ENCODE assay signal across 8 cellular contexts in the genomic region with DNA sequence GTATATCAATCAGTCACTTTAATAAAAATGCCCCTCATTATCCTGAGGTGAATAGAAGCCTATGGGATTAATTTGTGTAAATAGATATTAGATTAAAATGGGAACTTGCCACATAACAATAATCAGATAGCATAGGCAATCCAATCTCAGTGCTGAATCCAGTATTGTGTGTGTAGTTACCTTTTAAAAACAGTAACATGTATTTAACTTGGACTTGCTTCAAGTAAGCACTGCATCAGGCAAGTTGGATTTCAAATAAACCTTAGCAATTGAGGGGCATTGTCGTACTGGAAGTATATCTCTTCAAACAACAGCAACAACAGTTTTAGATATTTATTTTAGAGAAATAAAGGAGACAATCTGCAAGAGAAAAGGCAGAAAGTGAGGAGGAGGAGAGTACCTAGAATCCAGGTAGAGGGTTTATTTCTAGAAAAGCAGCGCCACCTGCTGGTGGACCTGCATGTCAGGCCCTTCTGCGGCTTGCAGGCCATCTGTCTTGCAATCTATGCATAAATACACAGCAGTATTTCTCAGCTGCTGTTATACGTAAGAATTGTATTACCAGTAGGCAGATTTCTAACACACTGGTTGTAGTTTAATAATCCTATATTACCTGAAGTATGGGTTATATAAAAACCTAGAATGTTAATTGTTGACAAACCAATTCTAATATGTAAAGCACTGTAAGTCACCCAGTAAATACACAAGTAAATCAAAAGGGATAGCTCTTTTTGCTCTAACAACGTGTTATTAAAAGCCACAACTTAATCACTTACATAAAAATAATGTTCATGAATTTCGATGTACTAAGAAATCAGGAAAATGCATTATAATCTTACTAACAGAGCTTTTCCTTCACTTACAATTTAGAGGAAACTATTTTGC.
A peak's percentile ranks its signal among the peaks of the same experiment; 100 is the strongest.
DNase-seq lines count a peak whose midpoint lies in the region; ATAC-seq, FAIRE-seq and TF ChIP-seq lines count a peak whose summit lies in the region.

No MANE protein-coding gene starts in this region.

- TF ChIP-seq EP300 in gastroesophageal sphincter (IDR thresholded peaks at IDR 0.05), result no peak

- H3K27me3 ChIP-seq in gastroesophageal sphincter (no peaks in the 10 kb centered on the region), osteoblast (ENCODE audit: insufficient read depth, low read length) (no peaks in the 10 kb centered on the region), thyroid gland (no peaks in the 10 kb centered on the region)

- 17 to 19% methylated on average over 6 of the region's 6 CpGs for WGBS in gastroesophageal sphincter (ENCODE audit: low coverage in 1 of 2), 2 donors
- WGBS in thyroid gland, 2 donors, result 16 to 19% methylated on average over 6 of the region's 6 CpGs

- intact Hi-C loops in thyroid gland (cut with DNase I), result no loop called here

- peak; percentile 80 for ATAC-seq in GM21786 (IDR thresholded peaks at IDR 0.05; ENCODE audit: unreplicated experiment)
- no peak for ATAC-seq in gastroesophageal sphincter

- no peak overlapping the region for H2AFZ ChIP-seq in osteoblast (ENCODE audit: low read length)

- H3K9me3 ChIP-seq in gastroesophageal sphincter (no peaks in the 10 kb centered on the region), osteoblast (ENCODE audit: low read depth, low read length) (no peaks in the 10 kb centered on the region), thyroid gland (no peaks in the 10 kb centered on the region)

- TF ChIP-seq CTCF in LNCAP (IDR thresholded peaks at IDR 0.05) (peak; percentile 99), gastroesophageal sphincter (IDR thresholded peaks at IDR 0.05) (peak; percentile 79 to 91 (median 84)), osteoblast (IDR thresholded peaks at IDR 0.05; ENCODE audit: extremely low read depth, low read depth, low read length) (peak; percentile 99), thyroid gland (IDR thresholded peaks at IDR 0.05) (peak; percentile 58 to 93 (median 66))

- FAIRE-seq in RCC 7860 (lab: Jason Lieb, UNC), result no peak

- H3K27ac ChIP-seq in gastroesophageal sphincter (no peak overlapping the region), osteoblast (ENCODE audit: low read depth, low read length) (no peak overlapping the region), thyroid gland (no peak overlapping the region)

- no peak for TF ChIP-seq POLR2A in gastroesophageal sphincter (IDR thresholded peaks at IDR 0.05)
- no peak for TF ChIP-seq POLR2A in thyroid gland (IDR thresholded peaks at IDR 0.05)

- H3K36me3 ChIP-seq in gastroesophageal sphincter, result no peaks in the 10 kb centered on the region
- H3K36me3 ChIP-seq in osteoblast (ENCODE audit: insufficient read depth, low read length), result no peaks in the 10 kb centered on the region
- no peaks in the 10 kb centered on the region for H3K36me3 ChIP-seq in thyroid gland

- H3K4me1 ChIP-seq in gastroesophageal sphincter (peaks cover 0 to 19% (median 0%) of the 10 kb centered on the region in 3 donors), osteoblast (ENCODE audit: insufficient read depth, low read length) (no peaks in the 10 kb centered on the region), thyroid gland (no peaks in the 10 kb centered on the region)

- H4K20me1 ChIP-seq in osteoblast (ENCODE audit: insufficient read depth, low read length), result no peaks in the 10 kb centered on the region

- H3K4me2 ChIP-seq in osteoblast (ENCODE audit: insufficient read depth, low read length), result no peak overlapping the region

- DNase-seq in DMS53 (lab: John Stamatoyannopoulos, UW) (peak; percentile 91), RCC 7860 (ENCODE audit: low spot score) (peak; percentile 39), osteoblast (ENCODE audit: insufficient read length, low spot score, missing footprints) (peak; percentile 68), thyroid gland (peak; percentile 65 to 80)
- peak; percentile 36 for DNase-seq in activated T-helper 9 cell treated with anti-CD3 and anti-CD28 coated beads, Interleukin-2, amount 50 U/mL, for 16 hours (ENCODE audit: low read depth)

- H3K79me2 ChIP-seq in osteoblast (ENCODE audit: insufficient read depth, low read length), result no peaks in the 10 kb centered on the region

- H3K4me3 ChIP-seq in gastroesophageal sphincter, result no peak overlapping the region
- H3K4me3 ChIP-seq in osteoblast (ENCODE audit: insufficient read depth, low read length), result no peak overlapping the region
- H3K4me3 ChIP-seq in thyroid gland (replicated peaks in 1 of 3), result no peak overlapping the region

Comparison
In these comparisons a context has a peak if more than half of its experiments do, and no peak if none do; other contexts are left out.
1. DNase-seq: peak in every context shown above with its lines; median percentile 91 in DMS53; 72 in thyroid gland; 68 in osteoblast; 39 in RCC 7860; 36 in activated T-helper 9 cell treated with anti-CD3 and anti-CD28 coated beads, Interleukin-2, amount 50 U/mL, for 16 hours.